8 cellular contexts compared by ENCODE assay signal in genomic region chr1:96721382-96722160, GRCh38. TPM values are rescaled to one million over a fixed set of nuclear protein-coding genes. Genes with fewer than 3 reads are reported as not detected.
A peak's percentile ranks its signal among the peaks of the same experiment; 100 is the strongest.
DNase-seq lines count a peak whose midpoint lies in the region; ATAC-seq and TF ChIP-seq lines count a peak whose summit lies in the region.

A gene with protein sequence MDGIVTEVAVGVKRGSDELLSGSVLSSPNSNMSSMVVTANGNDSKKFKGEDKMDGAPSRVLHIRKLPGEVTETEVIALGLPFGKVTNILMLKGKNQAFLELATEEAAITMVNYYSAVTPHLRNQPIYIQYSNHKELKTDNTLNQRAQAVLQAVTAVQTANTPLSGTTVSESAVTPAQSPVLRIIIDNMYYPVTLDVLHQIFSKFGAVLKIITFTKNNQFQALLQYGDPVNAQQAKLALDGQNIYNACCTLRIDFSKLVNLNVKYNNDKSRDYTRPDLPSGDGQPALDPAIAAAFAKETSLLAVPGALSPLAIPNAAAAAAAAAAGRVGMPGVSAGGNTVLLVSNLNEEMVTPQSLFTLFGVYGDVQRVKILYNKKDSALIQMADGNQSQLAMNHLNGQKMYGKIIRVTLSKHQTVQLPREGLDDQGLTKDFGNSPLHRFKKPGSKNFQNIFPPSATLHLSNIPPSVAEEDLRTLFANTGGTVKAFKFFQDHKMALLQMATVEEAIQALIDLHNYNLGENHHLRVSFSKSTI (plus strand): TSS chr1:96721784. CDS start chr1:96721865, 81 bp downstream.

- no peaks in the 10 kb centered on the region for H3F3A ChIP-seq in MM.1S (ENCODE audit: insufficient read depth, low read length)
- no peaks in the 10 kb centered on the region for H3F3A ChIP-seq in SK-N-SH (replicated peaks; ENCODE audit: insufficient read depth)

- intact Hi-C loops in HCT116 (cut with micrococcal nuclease), result no loop called here

- H3K9me3 ChIP-seq in HCT116 (ENCODE audit: control insufficient read depth in 1 of 2, insufficient read depth in 1 of 2, low read depth in 1 of 2, low read length in 2 of 2) (no peaks in the 10 kb centered on the region), MM.1S (replicated peaks; ENCODE audit: insufficient read depth, low read length) (no peaks in the 10 kb centered on the region), SK-N-SH (no peaks in the 10 kb centered on the region)

- no peak; a peak in 1 of 4 replicates for TF ChIP-seq EP300 in SK-N-SH (IDR thresholded peaks at IDR 0.05; ENCODE audit: borderline replicate concordance in 1 of 2, low read depth in 1 of 2, low read length in 1 of 2)

- H3K4me3 ChIP-seq in GM06990 (replicated peaks; ENCODE audit: low read depth, low read length) (peak within 1 kb of the TSS; percentile 98), HCT116 (replicated peaks in 1 of 2; ENCODE audit: low read depth in 1 of 2, low read length in 2 of 2) (peak within 1 kb of the TSS; percentile 62 to 99), MM.1S (ENCODE audit: low read length) (peak within 1 kb of the TSS; percentile 75), SK-N-SH (ENCODE audit: low read depth in 2 of 2, low read length in 1 of 2) (peak within 1 kb of the TSS; percentile 87 to 97)

- no peaks in the 10 kb centered on the region for H3K27me3 ChIP-seq in GM06990 (replicated peaks; ENCODE audit: control insufficient read depth, insufficient read depth, low read length)
- no peaks in the 10 kb centered on the region for H3K27me3 ChIP-seq in HCT116 (ENCODE audit: insufficient read depth, low read length)
- no peaks in the 10 kb centered on the region for H3K27me3 ChIP-seq in MM.1S (replicated peaks; ENCODE audit: insufficient read depth, low read length)
- H3K27me3 ChIP-seq in SK-N-SH (ENCODE audit: insufficient read depth), result no peaks in the 10 kb centered on the region

- H4K20me1 ChIP-seq in HCT116 (ENCODE audit: insufficient read depth) (no peaks in the 10 kb centered on the region), MM.1S (ENCODE audit: insufficient read depth, low read length) (no peaks in the 10 kb centered on the region), SK-N-SH (ENCODE audit: insufficient read depth) (peaks cover 22% of the 10 kb centered on the region)

- 0 out of 2 replicates have a peak, but pooled peaks cover 3% of the 10 kb centered on the region for H3K36me3 ChIP-seq in GM06990 (ENCODE audit: control insufficient read depth, insufficient read depth, low read length)
- H3K36me3 ChIP-seq in HCT116 (ENCODE audit: control insufficient read depth in 1 of 2, insufficient read depth in 2 of 2, low read length in 2 of 2), result 0 out of 4 replicates have a peak, but pooled peaks cover 0 to 3% of the 10 kb centered on the region in 2 experiments
- H3K36me3 ChIP-seq in MM.1S (replicated peaks; ENCODE audit: insufficient read depth, low read length), result no peaks in the 10 kb centered on the region
- H3K36me3 ChIP-seq in SK-N-SH (replicated peaks in 1 of 2; ENCODE audit: control insufficient read depth in 1 of 2, insufficient read depth in 2 of 2, low read length in 1 of 2), result peaks cover 8 to 12% of the 10 kb centered on the region in 2 experiments

- ATAC-seq in HCT116, result peak; percentile 94
- peak; percentile 96 for ATAC-seq in omental fat pad (ENCODE audit: low FRiP score)

- H3K4me2 ChIP-seq in HCT116 (ENCODE audit: low read length), result peak within 1 kb of the TSS; percentile 76
- H3K4me2 ChIP-seq in MM.1S (ENCODE audit: low read depth, low read length), result peak within 1 kb of the TSS; percentile 84
- H3K4me2 ChIP-seq in SK-N-SH, result peak within 1 kb of the TSS; percentile 95

- BruUV-seq in HCT116 (replicated peaks; lab: Mats Ljungman, UMichigan), result no TSS peak

- H3K9ac ChIP-seq in HCT116 (ENCODE audit: low read length) (peak within 1 kb of the TSS; percentile 98), MM.1S (ENCODE audit: low read length) (peak within 1 kb of the TSS; percentile 74), SK-N-SH (peak within 1 kb of the TSS; percentile 99)

- H3K4me1 ChIP-seq in HCT116 (ENCODE audit: control insufficient read depth in 1 of 2, insufficient read depth in 2 of 2, low read length in 2 of 2) (peaks cover 0 to 19% of the 10 kb centered on the region in 2 experiments; a peak in 3 of 4 replicates), MM.1S (ENCODE audit: low read length) (no peaks in the 10 kb centered on the region), SK-N-SH (ENCODE audit: control insufficient read depth in 1 of 2, insufficient read depth in 2 of 2, low read depth in 1 of 2, low read length in 1 of 2) (peaks cover 8 to 9% of the 10 kb centered on the region in 2 experiments; a peak in 2 of 4 replicates)

- DNase-seq in GM06990 (ENCODE audit: extremely low read depth, insufficient read length), result peak; percentile 88
- DNase-seq in HCT116 (ENCODE audit: low read depth, low spot score), result peak; percentile 26
- DNase-seq in MM.1S, result peak; percentile 68
- peak; percentile 95 for DNase-seq in SK-N-SH
- peak; percentile 87 for DNase-seq in activated naive CD4-positive, alpha-beta T cell treated with anti-CD3 and anti-CD28 coated beads, Interleukin-2, amount 50 U/mL, for 16 hours
- peak; percentile 9 for DNase-seq in glomerular endothelial cell (ENCODE audit: extremely low read depth, low read depth, low spot score)
- peak; percentile 57 for DNase-seq in omental fat pad (ENCODE audit: low spot score)

- RAD21 ChIA-PET in HCT116 (lab: Charles Lee; ENCODE audit: low non-redundant PET in 1 of 2, low total read pairs in 2 of 2, uncharacterized antibody in 2 of 2, unreplicated experiment in 2 of 2), result interaction anchor here in 1 of 2 experiments (0.6 kb wide), 1 partner anchor 940 kb away, joined by 3 read pairs; no protein-coding TSS in a partner anchor

- TF ChIP-seq CTCF in GM06990 (IDR thresholded peaks at IDR 0.05; ENCODE audit: insufficient read depth, low read length, poor library complexity, severe bottlenecking) (no peak), HCT116 (IDR thresholded peaks at IDR 0.05 in 2 of 3, conservative IDR thresholded peaks at IDR 0.05 in 1 of 3; ENCODE audit: borderline replicate concordance in 1 of 3, insufficient read depth in 1 of 3, low read depth in 2 of 3, low read length in 2 of 3) (no peak), MM.1S (IDR thresholded peaks at IDR 0.05; ENCODE audit: low read length) (no peak), SK-N-SH (IDR thresholded peaks at IDR 0.05) (no peak), omental fat pad (IDR thresholded peaks at IDR 0.05) (no peak)

- CTCF ChIA-PET in HCT116 (lab: Charles Lee), result no interaction called here
- CTCF ChIA-PET in SK-N-SH (lab: Yijun Ruan, JAX), result no interaction called here

- no peak for TF ChIP-seq RAD21 in HCT116 (IDR thresholded peaks at IDR 0.05; ENCODE audit: low read depth)
- TF ChIP-seq RAD21 in SK-N-SH (IDR thresholded peaks at IDR 0.05; ENCODE audit: low read length), result no peak

- H3K79me2 ChIP-seq in HCT116 (ENCODE audit: insufficient read depth, low read length), result peaks cover 49% of the 10 kb centered on the region
- H3K79me2 ChIP-seq in MM.1S (ENCODE audit: low read length), result peaks cover 11% of the 10 kb centered on the region
- peaks cover 48% of the 10 kb centered on the region for H3K79me2 ChIP-seq in SK-N-SH (ENCODE audit: insufficient read depth)

- TF ChIP-seq POLR2A in HCT116 (IDR thresholded peaks at IDR 0.05; ENCODE audit: borderline replicate concordance, extremely low read depth, insufficient read depth, insufficient read length), result no peak

- POLR2A ChIA-PET in HCT116 (lab: Charles Lee) (interaction anchor here (1.1 kb wide), 1 partner anchor 412 kb away, joined by 4 read pairs; no protein-coding TSS in a partner anchor), SK-N-SH (lab: Yijun Ruan, JAX) (interaction anchor here (2.0 kb wide), 1 partner anchor 183 kb away, joined by 7 read pairs; no protein-coding TSS in a partner anchor)

- H2AFZ ChIP-seq in HCT116 (ENCODE audit: low read depth, low read length, poor library complexity, severe bottlenecking) (peak within 1 kb of the TSS; percentile 90), MM.1S (ENCODE audit: low read length) (peak within 1 kb of the TSS; percentile 70), SK-N-SH (ENCODE audit: low read depth) (peak within 1 kb of the TSS; percentile 88)

- H3K27ac ChIP-seq in HCT116 (ENCODE audit: low read depth, low read length) (peak within 1 kb of the TSS; percentile 71), MM.1S (ENCODE audit: low read length) (peak within 1 kb of the TSS; percentile 16; the same call in 1 of the 2 replicates), SK-N-SH (ENCODE audit: low read depth in 2 of 2, low read length in 1 of 2) (peak within 1 kb of the TSS; percentile 87 to 95), temporal lobe (ENCODE audit: low read depth, low read length) (peak within 1 kb of the TSS; percentile 98)

- WGBS in SK-N-SH (ENCODE audit: low lambda C conversion rate), result under 1% methylated on average over 15 of the region's 77 CpGs

- H3K9me2 ChIP-seq in HCT116 (ENCODE audit: insufficient read depth) (no peaks in the 10 kb centered on the region), MM.1S (replicated peaks; ENCODE audit: insufficient read depth, low read length) (no peaks in the 10 kb centered on the region), SK-N-SH (no peaks in the 10 kb centered on the region)

TF ChIP-seq in HCT116, 20 proteins besides CTCF, POLR2A, EP300 and RAD21 (continues in another document):
- TF ChIP-seq EZH2phosphoT487 (IDR thresholded peaks at IDR 0.05; ENCODE audit: borderline replicate concordance) (no peak), ATF3 (IDR thresholded peaks at IDR 0.05) (no peak)

TF ChIP-seq in SK-N-SH, 30 proteins besides CTCF, POLR2A, EP300 and RAD21 (continues in another document):
- TF ChIP-seq, protein P1, sequence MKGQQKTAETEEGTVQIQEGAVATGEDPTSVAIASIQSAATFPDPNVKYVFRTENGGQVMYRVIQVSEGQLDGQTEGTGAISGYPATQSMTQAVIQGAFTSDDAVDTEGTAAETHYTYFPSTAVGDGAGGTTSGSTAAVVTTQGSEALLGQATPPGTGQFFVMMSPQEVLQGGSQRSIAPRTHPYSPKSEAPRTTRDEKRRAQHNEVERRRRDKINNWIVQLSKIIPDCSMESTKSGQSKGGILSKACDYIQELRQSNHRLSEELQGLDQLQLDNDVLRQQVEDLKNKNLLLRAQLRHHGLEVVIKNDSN (IDR thresholded peaks at IDR 0.05; ENCODE audit: borderline replicate concordance, low read depth), result no peak
- TF ChIP-seq MXI1 (IDR thresholded peaks at IDR 0.05; ENCODE audit: low read depth, low read length) (no peak; the same call in none of the 2 replicates), NRF1 (IDR thresholded peaks at IDR 0.05; ENCODE audit: low read depth, low read length) (0 out of 2 replicates have a peak, but pooled peaks have one; percentile 39), RXRA (IDR thresholded peaks at IDR 0.05; ENCODE audit: borderline replicate concordance, low read depth) (no peak), POLR2AphosphoS5 (IDR thresholded peaks at IDR 0.05; ENCODE audit: low read depth, low read length) (peak; percentile 84), TCF12 (IDR thresholded peaks at IDR 0.05) (no peak), RCOR1 (IDR thresholded peaks at IDR 0.05; ENCODE audit: low read length) (no peak)

RNA-seq across cellular contexts. Expression of the gene that starts here (rescaled TPM):
- 13.2 TPM for total RNA-seq in HCT116 (2021; ENCODE audit: unreplicated experiment)
- polyA plus RNA-seq in HCT116 (2012), result 2.0 and 3.1 TPM in 2 replicates
- 7.3 and 9.8 TPM in 2 replicates for polyA plus RNA-seq in SK-N-SH (2012; rRNA removed)
- 7.4 and 9.0 TPM in 2 replicates for polyA plus RNA-seq in SK-N-SH (2012; cell fraction: cytosol; rRNA removed)
- polyA plus RNA-seq in SK-N-SH (2012; cell fraction: nucleus; rRNA removed), result 22.5 and 37.8 TPM in 2 replicates
- 4.0 and 12.5 TPM in 2 replicates for total RNA-seq in glomerular endothelial cell
- 100 to 1,000 TPM in 1 of 4 donors, 10 to 100 TPM in 3; 23.3 to 102 (median 38.9) TPM for total RNA-seq in omental fat pad
- 215 TPM for total RNA-seq in temporal lobe

Comparison
In these comparisons a context has a peak if more than half of its experiments do, and no peak if none do; other contexts are left out.
1. Peak in every context shown above with its lines: DNase-seq, ATAC-seq, H3K4me3 ChIP-seq and H3K27ac ChIP-seq.
2. DNase-seq: peak in every context shown above with its lines; median percentile 95 in SK-N-SH; 88 in GM06990; 87 in activated naive CD4-positive, alpha-beta T cell treated with anti-CD3 and anti-CD28 coated beads, Interleukin-2, amount 50 U/mL, for 16 hours; 68 in MM.1S; 57 in omental fat pad; 26 in HCT116; 9 in glomerular endothelial cell.
3. H3K27ac ChIP-seq: peak in every context shown above with its lines; median percentile 98 in temporal lobe; 91 in SK-N-SH; 71 in HCT116; 16 in MM.1S.